ENCODE assay signal across 15 cellular contexts in the genomic region with DNA sequence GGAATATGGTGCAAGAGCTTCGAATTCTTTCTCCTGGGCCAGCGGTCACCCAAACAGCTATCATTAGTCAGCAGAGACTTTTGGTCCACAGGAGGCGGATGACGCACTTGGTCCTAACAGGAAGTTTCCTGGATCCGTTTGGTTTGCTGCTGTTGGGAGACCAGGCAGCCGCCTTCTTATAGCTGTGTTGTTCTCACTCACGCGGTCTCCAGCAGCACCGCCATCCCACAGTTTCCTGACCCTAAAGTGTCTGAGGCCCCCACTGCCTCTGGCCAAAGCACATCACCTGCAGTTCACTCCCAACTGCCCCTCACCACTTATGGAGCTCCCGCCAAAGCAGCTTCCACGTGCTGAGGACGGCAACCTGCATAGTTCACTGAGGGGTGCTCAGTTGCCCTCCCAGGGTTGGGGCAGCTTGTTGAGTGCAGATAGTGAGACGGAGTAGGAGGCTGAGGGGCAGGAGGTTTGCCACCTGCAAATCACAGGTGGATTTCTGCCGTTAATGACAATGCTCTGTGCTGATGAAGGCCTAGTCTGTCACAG.
"Had no signal": no experiment of that assay in that cellular context is flagged by ENCODE, and none has a peak within 500 bp of the region (broad histone marks: within the 10 kb centered on the region; RNA-seq: fewer than 3 reads in every experiment).

No MANE protein-coding gene starts in this region.

- H3K27ac Mint-ChIP-seq: activated B cell treated with CpG ODN at 0.5 μM for 24 hours; activated CD8-positive, alpha-beta T cell treated with anti-CD3 and anti-CD28 coated beads for 36 hours; activated naive CD8-positive, alpha-beta T cell treated with anti-CD3 and anti-CD28 coated beads, Interleukin-2, amount 10 ng/mL, durations not matched to agents 7 days and 5 days; activated T-cell treated with anti-CD3 and anti-CD28 coated beads, Interleukin-2, amount 50 U/mL, for 72 hours; dendritic cell treated with granulocyte-macrophage colony-stimulating factor and Interleukin-4, amounts not matched to agents 40 ng/mL and 50 ng/mL, for 4 days; effector memory CD8-positive, alpha-beta T cell had no signal

- H3K4me3 Mint-ChIP-seq: activated B cell treated with CpG ODN at 0.5 μM for 24 hours; activated CD8-positive, alpha-beta T cell treated with anti-CD3 and anti-CD28 coated beads for 36 hours; activated T-cell treated with anti-CD3 and anti-CD28 coated beads, Interleukin-2, amount 50 U/mL, for 72 hours; dendritic cell treated with granulocyte-macrophage colony-stimulating factor and Interleukin-4, amounts not matched to agents 40 ng/mL and 50 ng/mL, for 4 days; neural crest cell; stimulated activated naive B cell treated with anti-CD40 and anti-IgM and Interleukin-4, amounts not matched to agents 10 μg/mL and 1 μg/mL and 100 μg/mL, for 72 hours had no signal

- H3K36me3 Mint-ChIP-seq: activated naive CD8-positive, alpha-beta T cell treated with anti-CD3 and anti-CD28 coated beads, Interleukin-2, amount 10 ng/mL, durations not matched to agents 7 days and 5 days; stimulated activated naive B cell treated with anti-CD40 and anti-IgM and Interleukin-4, amounts not matched to agents 10 μg/mL and 1 μg/mL and 100 μg/mL, for 72 hours had no signal

- H3K27ac ChIP-seq: ovary had no signal

- H3K36me3 ChIP-seq: ovary, transverse colon had no signal

- DNase-seq: activated B cell treated with CpG ODN at 0.5 μM for 24 hours; activated CD4-positive, alpha-beta T cell treated with anti-CD3 and anti-CD28 coated beads for 48 hours; activated CD8-positive, alpha-beta memory T cell treated with anti-CD3 and anti-CD28 coated beads, Interleukin-2, amount 50 U/mL, for 4 hours; activated CD8-positive, alpha-beta T cell treated with anti-CD3 and anti-CD28 coated beads for 36 hours; activated naive CD4-positive, alpha-beta T cell; activated naive CD8-positive, alpha-beta T cell treated with anti-CD3 and anti-CD28 coated beads, Interleukin-2, amount 10 ng/mL, durations not matched to agents 7 days and 5 days; activated T-cell treated with anti-CD3 and anti-CD28 coated beads, Interleukin-2, amount 50 U/mL, for 72 hours; effector memory CD8-positive, alpha-beta T cell; ovary; stimulated activated CD4-positive, alpha-beta T cell treated with anti-CD3 and anti-CD28 coated beads, Interleukin-12 subunit alpha, Interleukin-12 subunit beta, amount 100 ng/mL, for 4 hours; stimulated activated naive B cell treated with anti-CD40 and anti-IgM and Interleukin-4, amounts not matched to agents 10 μg/mL and 1 μg/mL and 100 μg/mL, for 72 hours; SW 1271; transverse colon had no signal

- H3K4me3 ChIP-seq: ovary, transverse colon had no signal

- H3K4me1 Mint-ChIP-seq: activated B cell treated with CpG ODN at 0.5 μM for 24 hours; stimulated activated naive B cell treated with anti-CD40 and anti-IgM and Interleukin-4, amounts not matched to agents 10 μg/mL and 1 μg/mL and 100 μg/mL, for 72 hours had no signal

- ATAC-seq: activated CD8-positive, alpha-beta T cell treated with anti-CD3 and anti-CD28 coated beads for 36 hours; activated T-cell treated with anti-CD3 and anti-CD28 coated beads, Interleukin-2, amount 50 U/mL, for 72 hours; effector memory CD8-positive, alpha-beta T cell; stimulated activated naive B cell treated with anti-CD40 and anti-IgM and Interleukin-4, amounts not matched to agents 10 μg/mL and 1 μg/mL and 100 μg/mL, for 72 hours had no signal

- H3K9me3 ChIP-seq: ovary, transverse colon had no signal

- H3K27me3 ChIP-seq: ovary had no signal

- H3K9me3 Mint-ChIP-seq: activated B cell treated with CpG ODN at 0.5 μM for 24 hours; activated CD8-positive, alpha-beta T cell treated with anti-CD3 and anti-CD28 coated beads for 36 hours; activated naive CD8-positive, alpha-beta T cell treated with anti-CD3 and anti-CD28 coated beads, Interleukin-2, amount 10 ng/mL, durations not matched to agents 7 days and 5 days; activated T-cell treated with anti-CD3 and anti-CD28 coated beads, Interleukin-2, amount 50 U/mL, for 72 hours; dendritic cell treated with granulocyte-macrophage colony-stimulating factor and Interleukin-4, amounts not matched to agents 40 ng/mL and 50 ng/mL, for 4 days; effector memory CD8-positive, alpha-beta T cell; stimulated activated naive B cell treated with anti-CD40 and anti-IgM and Interleukin-4, amounts not matched to agents 10 μg/mL and 1 μg/mL and 100 μg/mL, for 72 hours had no signal
